ENCODE assay signal across 10 cellular contexts in the genomic region with DNA sequence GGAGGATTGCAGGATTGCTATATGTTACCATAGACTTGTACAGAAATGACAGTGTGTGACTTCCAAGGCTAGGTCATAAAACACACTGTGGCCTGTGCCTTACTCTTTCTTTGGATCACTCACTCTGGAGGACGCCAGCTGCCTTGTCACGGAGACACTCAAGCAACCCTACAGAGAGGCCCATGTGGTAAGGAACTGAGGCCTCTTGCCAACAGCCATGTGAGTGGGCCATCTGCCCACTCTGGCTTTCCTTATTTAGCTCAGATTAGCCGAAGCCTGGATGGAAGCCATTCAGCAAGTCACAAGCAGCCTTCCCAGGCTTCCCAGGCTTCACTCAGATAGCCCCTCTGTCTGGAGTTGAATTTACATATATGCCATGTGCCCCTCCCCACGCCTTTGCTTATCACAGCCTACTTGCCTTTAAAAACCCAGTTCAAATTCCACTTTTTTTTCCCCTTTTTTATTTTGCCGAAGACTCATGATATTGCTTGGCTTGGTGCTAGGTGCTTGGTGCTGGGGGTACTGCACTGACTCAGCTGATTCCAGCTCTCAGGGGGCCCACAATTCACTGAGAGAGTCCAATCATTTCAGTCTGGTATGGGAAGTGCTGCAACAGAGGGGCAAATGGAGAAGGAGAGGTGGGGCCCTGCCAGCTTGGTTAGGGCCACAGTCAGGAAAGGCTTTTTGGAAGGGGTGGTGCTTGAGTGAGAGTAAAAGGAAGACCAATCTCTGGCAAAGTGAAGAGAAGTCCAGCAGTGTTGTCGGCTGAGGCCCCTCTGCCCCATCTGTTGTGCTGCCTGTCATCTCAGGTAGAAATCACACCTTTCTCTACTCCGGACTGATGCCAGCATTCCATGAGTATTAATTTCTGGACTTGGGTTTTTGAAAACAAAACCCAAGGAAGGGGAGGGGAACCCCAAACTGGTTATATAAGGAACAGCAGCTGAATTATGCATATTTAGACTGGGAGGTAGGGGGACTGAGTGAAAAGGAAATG. TPM values are rescaled to one million over a fixed set of nuclear protein-coding genes. Genes with fewer than 3 reads are reported as not detected.
DNase-seq lines count a peak whose midpoint lies in the region; ATAC-seq and TF ChIP-seq lines count a peak whose summit lies in the region.
"Had no signal": no experiment of that assay in that cellular context is flagged by ENCODE, and none has a peak within 500 bp of the region (broad histone marks: within the 10 kb centered on the region; RNA-seq: fewer than 3 reads in every experiment).

No MANE protein-coding gene starts in this region.

- H3K4me1 Mint-ChIP-seq in activated T-helper 1 cell treated with anti-CD3 and anti-CD28 coated beads, Interleukin-12 subunit alpha, Interleukin-12 subunit beta, Interleukin-2, Interleukin-4 antibody, amounts not matched to agents 30 ng/mL and 10 ng/mL and 1 ng/mL, durations not matched to agents 14 hours and 24 hours and 36 hours (ENCODE audit: low read depth): no peaks in the 10 kb centered on the region

- no peaks in the 10 kb centered on the region for H3K27me3 ChIP-seq in prostate gland (replicated peaks; ENCODE audit: insufficient read depth)

- ATAC-seq in GM19328 (IDR thresholded peaks at IDR 0.05; ENCODE audit: unreplicated experiment) (no peak), HG02763 (IDR thresholded peaks at IDR 0.05; ENCODE audit: unreplicated experiment) (no peak)
- ATAC-seq: activated naive CD4-positive, alpha-beta T cell treated with anti-CD3 and anti-CD28 coated beads, Interleukin-2, amount 50 U/mL, for 72 hours had no signal

- in situ Hi-C loops in SK-MEL-5 (cut with HindIII; ENCODE audit: low pct_unique_long_range_greater_than_20kb, low sequenced_read_pairs): no loop called here

- no peaks in the 10 kb centered on the region for H3K4me1 ChIP-seq in prostate gland (replicated peaks)

- H3K27me3 Mint-ChIP-seq in activated T-helper 1 cell treated with anti-CD3 and anti-CD28 coated beads, Interleukin-12 subunit alpha, Interleukin-12 subunit beta, Interleukin-2, Interleukin-4 antibody, amounts not matched to agents 30 ng/mL and 10 ng/mL and 1 ng/mL, durations not matched to agents 14 hours and 24 hours and 36 hours (ENCODE audit: insufficient read depth): peaks cover 10% of the 10 kb centered on the region

- intact Hi-C loops in prostate gland (cut with DNase I): loop anchor here (5.0 kb wide), 1 partner anchor 344 kb away; a partner anchor contains a TSS
- intact Hi-C loops in activated T-helper 1 cell treated with anti-CD3 and anti-CD28 coated beads, Interleukin-12 subunit alpha, Interleukin-12 subunit beta, Interleukin-2, Interleukin-4 antibody, amounts not matched to agents 30 ng/mL and 10 ng/mL and 1 ng/mL, durations not matched to agents 14 hours and 24 hours and 36 hours (cut with micrococcal nuclease): no loop called here

- no peak overlapping the region for H3K4me3 ChIP-seq in prostate gland
- H3K4me3 ChIP-seq: PC-9 had no signal

- no peak overlapping the region for H3K27ac Mint-ChIP-seq in activated T-helper 1 cell treated with anti-CD3 and anti-CD28 coated beads, Interleukin-12 subunit alpha, Interleukin-12 subunit beta, Interleukin-2, Interleukin-4 antibody, amounts not matched to agents 30 ng/mL and 10 ng/mL and 1 ng/mL, durations not matched to agents 14 hours and 24 hours and 36 hours

- H3K9me3 ChIP-seq in prostate gland: no peaks in the 10 kb centered on the region

- DNase-seq in DMS 273 (lab: John Stamatoyannopoulos, UW; ENCODE audit: unreplicated experiment) (peak; percentile 96), SK-MEL-5 (ENCODE audit: low read depth, low spot score) (peak; percentile 34), globus pallidus (ENCODE audit: low spot score) (peak; percentile 59), prostate gland (ENCODE audit: low spot score) (peak; percentile 53), NCI-H526 (lab: John Stamatoyannopoulos, UW) (no peak)
- no peak for DNase-seq in activated T-helper 1 cell treated with anti-CD3 and anti-CD28 coated beads, Interleukin-12 subunit alpha, Interleukin-12 subunit beta, Interleukin-2, Interleukin-4 antibody, amounts not matched to agents 30 ng/mL and 10 ng/mL and 1 ng/mL, durations not matched to agents 14 hours and 24 hours and 36 hours (ENCODE audit: low spot score)
- DNase-seq: PC-9 had no signal

- H3K27ac ChIP-seq in prostate gland: peak overlapping the region in 1 of 2 donors; percentile 24
- H3K27ac ChIP-seq: PC-9 had no signal

- H3K4me3 Mint-ChIP-seq in activated T-helper 1 cell treated with anti-CD3 and anti-CD28 coated beads, Interleukin-12 subunit alpha, Interleukin-12 subunit beta, Interleukin-2, Interleukin-4 antibody, amounts not matched to agents 30 ng/mL and 10 ng/mL and 1 ng/mL, durations not matched to agents 14 hours and 24 hours and 36 hours: no peak overlapping the region

- H3K36me3 Mint-ChIP-seq in activated T-helper 1 cell treated with anti-CD3 and anti-CD28 coated beads, Interleukin-12 subunit alpha, Interleukin-12 subunit beta, Interleukin-2, Interleukin-4 antibody, amounts not matched to agents 30 ng/mL and 10 ng/mL and 1 ng/mL, durations not matched to agents 14 hours and 24 hours and 36 hours (ENCODE audit: low read depth): no peaks in the 10 kb centered on the region
- H3K36me3 Mint-ChIP-seq: activated naive CD4-positive, alpha-beta T cell treated with anti-CD3 and anti-CD28 coated beads, Interleukin-2, amount 50 U/mL, for 72 hours had no signal

- no peaks in the 10 kb centered on the region for H3K36me3 ChIP-seq in prostate gland

- no peaks in the 10 kb centered on the region for H3K9me3 Mint-ChIP-seq in activated T-helper 1 cell treated with anti-CD3 and anti-CD28 coated beads, Interleukin-12 subunit alpha, Interleukin-12 subunit beta, Interleukin-2, Interleukin-4 antibody, amounts not matched to agents 30 ng/mL and 10 ng/mL and 1 ng/mL, durations not matched to agents 14 hours and 24 hours and 36 hours
- H3K9me3 Mint-ChIP-seq: activated naive CD4-positive, alpha-beta T cell treated with anti-CD3 and anti-CD28 coated beads, Interleukin-2, amount 50 U/mL, for 72 hours had no signal

- TF ChIP-seq CTCF in prostate gland (IDR thresholded peaks at IDR 0.05): no peak

- 43% methylated on average over 7 of the region's 7 CpGs for WGBS in prostate gland

- no peak for TF ChIP-seq POLR2A in prostate gland (IDR thresholded peaks at IDR 0.05)

RNA-seq across cellular contexts. Expression of a gene that starts 14.5 kb away (rescaled TPM):
- total RNA-seq in SK-MEL-5 (2014; rRNA removed; shearing (Covaris generic)): 2.2 and 2.6 TPM in 2 replicates
- 2.1 and 4.1 TPM in 2 replicates for polyA plus RNA-seq in SK-MEL-5 (2015; cell fraction: cytosol; rRNA removed)
- 0.33 and 0.43 TPM in 2 replicates for polyA plus RNA-seq in SK-MEL-5 (2015; cell fraction: nucleus; rRNA removed)
- total RNA-seq in prostate gland: 1 to 10 TPM in 1 of 2 donors, under 1 TPM in 1; 0.80 to 1.9 TPM
- not detected in 2 replicates for total RNA-seq in activated T-helper 1 cell treated with anti-CD3 and anti-CD28 coated beads, Interleukin-12 subunit alpha, Interleukin-12 subunit beta, Interleukin-2, Interleukin-4 antibody, amounts not matched to agents 30 ng/mL and 10 ng/mL and 1 ng/mL, durations not matched to agents 14 hours and 24 hours and 36 hours
- total RNA-seq: activated naive CD4-positive, alpha-beta T cell treated with anti-CD3 and anti-CD28 coated beads, Interleukin-2, amount 50 U/mL, for 72 hours had no signal

Comparison
In these comparisons a context has a peak if more than half of its experiments do, and no peak if none do; other contexts are left out.
1. DNase-seq: peak in DMS 273 (single experiment), SK-MEL-5 (single experiment), globus pallidus (single experiment) and prostate gland (single experiment); none in NCI-H526 (0 of 2) and activated T-helper 1 cell treated with anti-CD3 and anti-CD28 coated beads, Interleukin-12 subunit alpha, Interleukin-12 subunit beta, Interleukin-2, Interleukin-4 antibody, amounts not matched to agents 30 ng/mL and 10 ng/mL and 1 ng/mL, durations not matched to agents 14 hours and 24 hours and 36 hours (single experiment).